ENCODE assay signal across 8 cellular contexts in genomic region chr1:32963746-32964460, GRCh38. TPM values are rescaled to one million over a fixed set of nuclear protein-coding genes. Genes with fewer than 3 reads are reported as not detected.
DNase-seq lines count a peak whose midpoint lies in the region; ATAC-seq and TF ChIP-seq lines count a peak whose summit lies in the region.

No MANE protein-coding gene starts in this region.

- H3K36me3 Mint-ChIP-seq in activated naive CD8-positive, alpha-beta T cell treated with anti-CD3 and anti-CD28 coated beads for 36 hours: no peaks in the 10 kb centered on the region

- peaks cover 51% of the 10 kb centered on the region for H3K79me2 ChIP-seq in SK-N-SH (ENCODE audit: insufficient read depth)

- H4K20me1 ChIP-seq in SK-N-SH (ENCODE audit: insufficient read depth): peaks cover 38% of the 10 kb centered on the region

- H3K9me3 Mint-ChIP-seq in activated naive CD8-positive, alpha-beta T cell treated with anti-CD3 and anti-CD28 coated beads for 36 hours: no peaks in the 10 kb centered on the region

- TF ChIP-seq CTCF in SK-N-SH (IDR thresholded peaks at IDR 0.05) (no peak), uterus (IDR thresholded peaks at IDR 0.05) (peak in 1 of 4 experiments; percentile 33)

- peaks cover 8% of the 10 kb centered on the region for H3F3A ChIP-seq in SK-N-SH (replicated peaks; ENCODE audit: insufficient read depth)

- DNase-seq in C1 segment of cervical spinal cord (lab: John Stamatoyannopoulos, UW): peak in 8 of 14 donors; percentile 11 to 53 (median 38)
- DNase-seq in HPDE6-E6E7 (ENCODE audit: extremely low spot score): peak; percentile 76
- peak; percentile 84 for DNase-seq in SK-N-SH
- DNase-seq in activated naive CD8-positive, alpha-beta T cell treated with anti-CD3 and anti-CD28 coated beads for 36 hours: peak; percentile 70
- DNase-seq in left cardiac atrium: peak; percentile 68
- DNase-seq in renal cortical epithelial cell (ENCODE audit: low read depth): peak; percentile 29
- DNase-seq in uterus: peak; percentile 53 to 56

- TF ChIP-seq RAD21 in SK-N-SH (IDR thresholded peaks at IDR 0.05; ENCODE audit: low read length): no peak

- 3% methylated on average over 5 of the region's 78 CpGs for WGBS in SK-N-SH (ENCODE audit: low lambda C conversion rate)

- H3K27ac ChIP-seq in SK-N-SH (ENCODE audit: low read depth in 2 of 2, low read length in 1 of 2) (peak overlapping the region; percentile 63 to 77; a peak in 3 of 4 replicates), uterus (peak overlapping the region; percentile 96 to 99)

- H2AFZ ChIP-seq in SK-N-SH (ENCODE audit: low read depth): peak overlapping the region; percentile 73; the same call in 1 of the 2 replicates

- H3K4me1 ChIP-seq in SK-N-SH (ENCODE audit: control insufficient read depth in 1 of 2, insufficient read depth in 2 of 2, low read depth in 1 of 2, low read length in 1 of 2) (peaks cover 12 to 17% of the 10 kb centered on the region in 2 experiments; a peak in 3 of 4 replicates), uterus (peaks cover 0 to 4% of the 10 kb centered on the region in 2 donors)

- TF ChIP-seq EP300 in SK-N-SH (IDR thresholded peaks at IDR 0.05; ENCODE audit: borderline replicate concordance in 1 of 2, low read depth in 1 of 2, low read length in 1 of 2): no peak

- H3K4me1 Mint-ChIP-seq in activated naive CD8-positive, alpha-beta T cell treated with anti-CD3 and anti-CD28 coated beads for 36 hours: peaks cover 31% of the 10 kb centered on the region

- H3K9ac ChIP-seq in SK-N-SH: peak overlapping the region; percentile 77

- peak; percentile 23 for ATAC-seq in GM19395 (IDR thresholded peaks at IDR 0.05; ENCODE audit: unreplicated experiment)
- ATAC-seq in left cardiac atrium: peak; percentile 56 to 62

- intact Hi-C loops in left cardiac atrium (cut with DNase I) (no loop called here), uterus (cut with DNase I; ENCODE audit: low total_unique reads) (no loop called here)

- H3K36me3 ChIP-seq in SK-N-SH (replicated peaks in 1 of 2; ENCODE audit: control insufficient read depth in 1 of 2, insufficient read depth in 2 of 2, low read length in 1 of 2) (no peaks in the 10 kb centered on the region), uterus (no peaks in the 10 kb centered on the region)

- peak overlapping the region; percentile 85 for H3K4me3 Mint-ChIP-seq in activated naive CD8-positive, alpha-beta T cell treated with anti-CD3 and anti-CD28 coated beads for 36 hours

- no peak for TF ChIP-seq POLR2A in uterus (IDR thresholded peaks at IDR 0.05)

- H3K27ac Mint-ChIP-seq in activated naive CD8-positive, alpha-beta T cell treated with anti-CD3 and anti-CD28 coated beads for 36 hours: peak overlapping the region; percentile 56

- H3K9me2 ChIP-seq in SK-N-SH: no peaks in the 10 kb centered on the region

- H3K27me3 ChIP-seq in SK-N-SH (ENCODE audit: insufficient read depth) (no peaks in the 10 kb centered on the region), uterus (no peaks in the 10 kb centered on the region)

- no peaks in the 10 kb centered on the region for H3K9me3 ChIP-seq in SK-N-SH
- no peaks in the 10 kb centered on the region for H3K9me3 ChIP-seq in uterus

- POLR2A ChIA-PET in SK-N-SH (lab: Yijun Ruan, JAX): interaction anchor here (1.0 to 2.1 kb wide), 4 partner anchors 10 to 30 kb away, joined by 3 to 10 read pairs (median 6); no protein-coding TSS in a partner anchor

- peak overlapping the region; percentile 95 for H3K4me2 ChIP-seq in SK-N-SH

- H3K4me3 ChIP-seq in SK-N-SH (ENCODE audit: low read depth in 2 of 2, low read length in 1 of 2): peak overlapping the region; percentile 77 to 98
- peak overlapping the region; percentile 81 to 98 for H3K4me3 ChIP-seq in uterus

- CTCF ChIA-PET in SK-N-SH (lab: Yijun Ruan, JAX): interaction anchor here (1.5 to 1.9 kb wide), 2 partner anchors 30 to 45 kb away, joined by 6 to 8 read pairs; no protein-coding TSS in a partner anchor

- H3K27me3 Mint-ChIP-seq in activated naive CD8-positive, alpha-beta T cell treated with anti-CD3 and anti-CD28 coated beads for 36 hours: peaks cover 4% of the 10 kb centered on the region

TF ChIP-seq in SK-N-SH, 30 proteins besides CTCF, POLR2A, EP300 and RAD21 (continues in another document):
- TF ChIP-seq, protein P1, sequence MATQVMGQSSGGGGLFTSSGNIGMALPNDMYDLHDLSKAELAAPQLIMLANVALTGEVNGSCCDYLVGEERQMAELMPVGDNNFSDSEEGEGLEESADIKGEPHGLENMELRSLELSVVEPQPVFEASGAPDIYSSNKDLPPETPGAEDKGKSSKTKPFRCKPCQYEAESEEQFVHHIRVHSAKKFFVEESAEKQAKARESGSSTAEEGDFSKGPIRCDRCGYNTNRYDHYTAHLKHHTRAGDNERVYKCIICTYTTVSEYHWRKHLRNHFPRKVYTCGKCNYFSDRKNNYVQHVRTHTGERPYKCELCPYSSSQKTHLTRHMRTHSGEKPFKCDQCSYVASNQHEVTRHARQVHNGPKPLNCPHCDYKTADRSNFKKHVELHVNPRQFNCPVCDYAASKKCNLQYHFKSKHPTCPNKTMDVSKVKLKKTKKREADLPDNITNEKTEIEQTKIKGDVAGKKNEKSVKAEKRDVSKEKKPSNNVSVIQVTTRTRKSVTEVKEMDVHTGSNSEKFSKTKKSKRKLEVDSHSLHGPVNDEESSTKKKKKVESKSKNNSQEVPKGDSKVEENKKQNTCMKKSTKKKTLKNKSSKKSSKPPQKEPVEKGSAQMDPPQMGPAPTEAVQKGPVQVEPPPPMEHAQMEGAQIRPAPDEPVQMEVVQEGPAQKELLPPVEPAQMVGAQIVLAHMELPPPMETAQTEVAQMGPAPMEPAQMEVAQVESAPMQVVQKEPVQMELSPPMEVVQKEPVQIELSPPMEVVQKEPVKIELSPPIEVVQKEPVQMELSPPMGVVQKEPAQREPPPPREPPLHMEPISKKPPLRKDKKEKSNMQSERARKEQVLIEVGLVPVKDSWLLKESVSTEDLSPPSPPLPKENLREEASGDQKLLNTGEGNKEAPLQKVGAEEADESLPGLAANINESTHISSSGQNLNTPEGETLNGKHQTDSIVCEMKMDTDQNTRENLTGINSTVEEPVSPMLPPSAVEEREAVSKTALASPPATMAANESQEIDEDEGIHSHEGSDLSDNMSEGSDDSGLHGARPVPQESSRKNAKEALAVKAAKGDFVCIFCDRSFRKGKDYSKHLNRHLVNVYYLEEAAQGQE (IDR thresholded peaks at IDR 0.05; ENCODE audit: low read depth, low read length): peak; percentile 84
- TF ChIP-seq ELF1 (IDR thresholded peaks at IDR 0.05) (no peak), SIN3A (IDR thresholded peaks at IDR 0.05; ENCODE audit: borderline replicate concordance, low read depth, low read length) (no peak), POLR2AphosphoS5 (IDR thresholded peaks at IDR 0.05; ENCODE audit: low read depth, low read length) (no peak; the same call in 1 of the 2 replicates), GABPA (IDR thresholded peaks at IDR 0.05; ENCODE audit: low read depth) (no peak), MEF2A (IDR thresholded peaks at IDR 0.05; ENCODE audit: borderline replicate concordance, low read depth) (no peak), EZH2phosphoT487 (IDR thresholded peaks at IDR 0.05; ENCODE audit: borderline replicate concordance, low read depth) (no peak), FOXJ3 (CRISPR knock-in tag; IDR thresholded peaks at IDR 0.05) (no peak), TCF12 (IDR thresholded peaks at IDR 0.05) (no peak), RCOR1 (IDR thresholded peaks at IDR 0.05; ENCODE audit: low read length) (0 out of 2 replicates have a peak, but pooled peaks have one; percentile 8), SMC3 (IDR thresholded peaks at IDR 0.05; ENCODE audit: low read depth, low read length) (no peak), RFX5 (IDR thresholded peaks at IDR 0.05; ENCODE audit: low read length) (no peak), NFIC (IDR thresholded peaks at IDR 0.05; ENCODE audit: borderline replicate concordance) (no peak), GATA2 (CRISPR knock-in tag; IDR thresholded peaks at IDR 0.05) (no peak)
- TF ChIP-seq, protein P2, sequence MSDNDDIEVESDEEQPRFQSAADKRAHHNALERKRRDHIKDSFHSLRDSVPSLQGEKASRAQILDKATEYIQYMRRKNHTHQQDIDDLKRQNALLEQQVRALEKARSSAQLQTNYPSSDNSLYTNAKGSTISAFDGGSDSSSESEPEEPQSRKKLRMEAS (IDR thresholded peaks at IDR 0.05; ENCODE audit: low read depth): no peak; the same call in 1 of the 2 replicates
- TF ChIP-seq, protein P3, sequence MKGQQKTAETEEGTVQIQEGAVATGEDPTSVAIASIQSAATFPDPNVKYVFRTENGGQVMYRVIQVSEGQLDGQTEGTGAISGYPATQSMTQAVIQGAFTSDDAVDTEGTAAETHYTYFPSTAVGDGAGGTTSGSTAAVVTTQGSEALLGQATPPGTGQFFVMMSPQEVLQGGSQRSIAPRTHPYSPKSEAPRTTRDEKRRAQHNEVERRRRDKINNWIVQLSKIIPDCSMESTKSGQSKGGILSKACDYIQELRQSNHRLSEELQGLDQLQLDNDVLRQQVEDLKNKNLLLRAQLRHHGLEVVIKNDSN (IDR thresholded peaks at IDR 0.05; ENCODE audit: borderline replicate concordance, low read depth): no peak
- TF ChIP-seq, protein P4, sequence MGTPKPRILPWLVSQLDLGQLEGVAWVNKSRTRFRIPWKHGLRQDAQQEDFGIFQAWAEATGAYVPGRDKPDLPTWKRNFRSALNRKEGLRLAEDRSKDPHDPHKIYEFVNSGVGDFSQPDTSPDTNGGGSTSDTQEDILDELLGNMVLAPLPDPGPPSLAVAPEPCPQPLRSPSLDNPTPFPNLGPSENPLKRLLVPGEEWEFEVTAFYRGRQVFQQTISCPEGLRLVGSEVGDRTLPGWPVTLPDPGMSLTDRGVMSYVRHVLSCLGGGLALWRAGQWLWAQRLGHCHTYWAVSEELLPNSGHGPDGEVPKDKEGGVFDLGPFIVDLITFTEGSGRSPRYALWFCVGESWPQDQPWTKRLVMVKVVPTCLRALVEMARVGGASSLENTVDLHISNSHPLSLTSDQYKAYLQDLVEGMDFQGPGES (IDR thresholded peaks at IDR 0.05; ENCODE audit: low read depth, low read length): no peak

RNA-seq across cellular contexts. Expression of gene RNF19B, which starts 0.7 kb away (rescaled TPM):
- polyA plus RNA-seq in SK-N-SH (2012; rRNA removed): 20.1 and 22.6 TPM in 2 replicates
- polyA plus RNA-seq in SK-N-SH (2012; cell fraction: cytosol; rRNA removed): 17.7 and 18.3 TPM in 2 replicates
- 16.7 and 22.2 TPM in 2 replicates for polyA plus RNA-seq in SK-N-SH (2012; cell fraction: nucleus; rRNA removed)
- total RNA-seq in activated naive CD8-positive, alpha-beta T cell treated with anti-CD3 and anti-CD28 coated beads for 36 hours: 10 to 100 TPM in 1 of 2 experiments, 1 to 10 TPM in 1; 8.8 to 10.2 TPM
- total RNA-seq in left cardiac atrium: 10 to 100 TPM; 10.7 to 12.8 TPM
- total RNA-seq in renal cortical epithelial cell: 21.0 and 23.4 TPM in 2 replicates
- 10 to 100 TPM; 13.2 to 23.4 (median 17.4) TPM for total RNA-seq in uterus

Comparison
In these comparisons a context has a peak if more than half of its experiments do, and no peak if none do; other contexts are left out.
1. Peak in every context shown above with its lines: DNase-seq, ATAC-seq, H3K4me3 ChIP-seq and H3K27ac ChIP-seq.
2. DNase-seq: peak in every context shown above with its lines; median percentile 84 in SK-N-SH; 76 in HPDE6-E6E7; 70 in activated naive CD8-positive, alpha-beta T cell treated with anti-CD3 and anti-CD28 coated beads for 36 hours; 68 in left cardiac atrium; 54 in uterus; 38 in C1 segment of cervical spinal cord; 29 in renal cortical epithelial cell.